ENCODE assay signal across 8 cellular contexts in genomic region chr3:172656602-172657001, GRCh38.
"Had no signal": no experiment of that assay in that cellular context is flagged by ENCODE, and none has a peak within 500 bp of the region (broad histone marks: within the 10 kb centered on the region; RNA-seq: fewer than 3 reads in every experiment).

No MANE protein-coding gene starts in this region.

- DNase-seq: GM23248, GOT3, H7, IMR-90 had no signal

- H3K9me3 ChIP-seq: HAP-1 had no signal

- H3K36me3 ChIP-seq: HAP-1 had no signal

- H3K4me3 ChIP-seq: GM23248, HAP-1, K562 had no signal

- H3K27ac ChIP-seq: GM23248, HL-60 had no signal

- H3K4me1 ChIP-seq: HAP-1 had no signal

- ATAC-seq: HCT116, K562 had no signal
